ENCODE assay signal across 23 cellular contexts in genomic region chr2:16283071-16283850, GRCh38.
A peak's percentile ranks its signal among the peaks of the same experiment; 100 is the strongest.
DNase-seq lines count a peak whose midpoint lies in the region; ATAC-seq, FAIRE-seq and TF ChIP-seq lines count a peak whose summit lies in the region.
"Had no signal": no experiment of that assay in that cellular context is flagged by ENCODE, and none has a peak within 500 bp of the region (broad histone marks: within the 10 kb centered on the region; RNA-seq: fewer than 3 reads in every experiment).

No MANE protein-coding gene starts in this region.

- H3K14ac ChIP-seq in H1 (ENCODE audit: insufficient read length), result no peak overlapping the region

- 91% methylated on average over 10 of the region's 10 CpGs; no CpG with 5 or more reads in 1 of the 2 experiments for WGBS in H1 (ENCODE audit: extremely low coverage in 1 of 2, insufficient coverage in 1 of 2, insufficient read length in 1 of 2, insufficient replicate concordance in 2 of 2, low coverage in 1 of 2, low lambda C conversion rate in 2 of 2, missing lambda C conversion rate in 1 of 2), 2 experiments
- WGBS in hepatocyte (ENCODE audit: low lambda C conversion rate, missing lambda C conversion rate), result 74% methylated on average over 10 of the region's 10 CpGs

- no peak for TF ChIP-seq RAD21 in H1 (IDR thresholded peaks at IDR 0.05 in 1 of 2, conservative IDR thresholded peaks at IDR 0.05 in 1 of 2; ENCODE audit: low read depth in 2 of 2, low read length in 2 of 2)

- H3K36me3 Mint-ChIP-seq in neural progenitor cell (peaks cover 2% of the 10 kb centered on the region), type B pancreatic cell (no peaks in the 10 kb centered on the region)
- H3K36me3 Mint-ChIP-seq: CD4-positive, alpha-beta memory T cell had no signal

- no peak overlapping the region for H4K5ac ChIP-seq in H1 (ENCODE audit: insufficient read length, low read depth, low read length)

- no peak overlapping the region for H3K27ac ChIP-seq in BLaER1
- no peak overlapping the region for H3K27ac ChIP-seq in H1 (ENCODE audit: low read depth, low read length)
- no peak overlapping the region for H3K27ac ChIP-seq in neural progenitor cell
- no peak overlapping the region for H3K27ac ChIP-seq in hepatocyte
- H3K27ac ChIP-seq: A549 had no signal

- no peaks in the 10 kb centered on the region for H3K9me3 ChIP-seq in BLaER1
- H3K9me3 ChIP-seq in H1 (ENCODE audit: insufficient read depth in 2 of 2, low read depth in 1 of 2, low read length in 1 of 2), result no peaks in the 10 kb centered on the region
- no peaks in the 10 kb centered on the region for H3K9me3 ChIP-seq in neural progenitor cell (ENCODE audit: low read depth)
- H3K9me3 ChIP-seq in hepatocyte (ENCODE audit: low read depth), result no peaks in the 10 kb centered on the region
- H3K9me3 ChIP-seq: A549, HAP-1 had no signal

- H3K4me3 Mint-ChIP-seq in neural progenitor cell, result no peak overlapping the region
- H3K4me3 Mint-ChIP-seq in type B pancreatic cell, result no peak overlapping the region
- H3K4me3 Mint-ChIP-seq: CD4-positive, alpha-beta memory T cell; GM23338; HFFc6 had no signal

- no peak for TF ChIP-seq CTCF in H1 (IDR thresholded peaks at IDR 0.05; ENCODE audit: control extremely low read depth in 1 of 3, insufficient read depth in 1 of 3, low read depth in 1 of 3, low read length in 3 of 3)
- TF ChIP-seq CTCF in neural progenitor cell (IDR thresholded peaks at IDR 0.05), result no peak
- TF ChIP-seq CTCF in hepatocyte (IDR thresholded peaks at IDR 0.05; ENCODE audit: poor library complexity), result no peak
- no peak for TF ChIP-seq CTCF in type B pancreatic cell (conservative IDR thresholded peaks at IDR 0.05)

- H2BK12ac ChIP-seq in H1 (ENCODE audit: low read depth, low read length), result peak overlapping the region; percentile 62; the same call in 1 of the 2 replicates

- no peaks in the 10 kb centered on the region for H3K23me2 ChIP-seq in H1 (ENCODE audit: low read depth, low read length)

- peak overlapping the region; percentile 31; the same call in 1 of the 2 replicates for H2AK5ac ChIP-seq in H1 (ENCODE audit: low read depth, low read length)

- H3K4me3 ChIP-seq in BLaER1 (no peak overlapping the region), H1 (ENCODE audit: extremely low read depth in 1 of 4, insufficient read depth in 2 of 4, low read depth in 3 of 4, low read length in 4 of 4) (no peak overlapping the region), neural progenitor cell (no peak overlapping the region), hepatocyte (no peak overlapping the region)
- H3K4me3 ChIP-seq: A549, GM23338, HAP-1 had no signal

- H4K20me1 ChIP-seq in BLaER1 (no peaks in the 10 kb centered on the region), H1 (replicated peaks in 1 of 2; ENCODE audit: control insufficient read depth in 1 of 2, insufficient read depth in 2 of 2, low read length in 2 of 2) (no peaks in the 10 kb centered on the region), neural progenitor cell (ENCODE audit: low read depth) (no peaks in the 10 kb centered on the region), hepatocyte (ENCODE audit: insufficient read depth, poor library complexity, severe bottlenecking) (no peaks in the 10 kb centered on the region)

- no peak for FAIRE-seq in H1 (lab: Jason Lieb, UNC)
- FAIRE-seq: A549, GM12891, GM18507, H54 had no signal

- H3K4ac ChIP-seq in H1 (replicated peaks; ENCODE audit: insufficient read length, low read depth, low read length), result no peak overlapping the region

- H3F3A ChIP-seq in neural progenitor cell (ENCODE audit: low read depth), result no peaks in the 10 kb centered on the region

- H3K27me3 Mint-ChIP-seq in neural progenitor cell (ENCODE audit: insufficient read depth, low read depth) (peaks cover 24% of the 10 kb centered on the region), type B pancreatic cell (peaks cover 5% of the 10 kb centered on the region)
- H3K27me3 Mint-ChIP-seq: CD4-positive, alpha-beta memory T cell had no signal

- H2BK5ac ChIP-seq in H1 (ENCODE audit: low read depth, low read length), result no peak overlapping the region

- no peak overlapping the region for H3K23ac ChIP-seq in H1 (ENCODE audit: insufficient read length)

- H4K91ac ChIP-seq in H1 (replicated peaks; ENCODE audit: insufficient read length, low read length), result no peak overlapping the region

- no peak for TF ChIP-seq POLR2A in H1 (IDR thresholded peaks at IDR 0.05; ENCODE audit: control extremely low read depth in 1 of 2, low read depth in 2 of 2, low read length in 2 of 2)

- CTCF ChIA-PET in H1 (lab: Charles Lee; ENCODE audit: partially characterized antibody), result interaction anchor here (0.5 to 2.7 kb wide), 26 partner anchors 9 to 617 kb away, joined by 3 to 19 read pairs (median 4); no protein-coding TSS in a partner anchor

- H3K18ac ChIP-seq in H1 (ENCODE audit: extremely low read depth, low read length), result no peak overlapping the region

- no peak overlapping the region for H3K56ac ChIP-seq in H1 (replicated peaks; ENCODE audit: insufficient read length, low read depth, low read length)

- no peaks in the 10 kb centered on the region for H3K79me1 ChIP-seq in H1 (ENCODE audit: low read depth, low read length)

- H3K4me2 ChIP-seq in BLaER1 (peak overlapping the region; percentile 54), H1 (ENCODE audit: insufficient read depth in 1 of 2, low read depth in 2 of 2, low read length in 2 of 2) (no peak overlapping the region), neural progenitor cell (no peak overlapping the region), hepatocyte (no peak overlapping the region)
- H3K4me2 ChIP-seq: A549, GM23338 had no signal

- peaks cover 29% of the 10 kb centered on the region for H3K4me1 Mint-ChIP-seq in neural progenitor cell
- peaks cover 16% of the 10 kb centered on the region for H3K4me1 Mint-ChIP-seq in type B pancreatic cell (ENCODE audit: unreplicated experiment)
- H3K4me1 Mint-ChIP-seq: CD4-positive, alpha-beta memory T cell had no signal

- DNase-seq in H1 (ENCODE audit: low read depth in 1 of 2, low spot score in 2 of 2), result peak in 1 of 2 experiments; percentile 24
- no peak for DNase-seq in neural progenitor cell (ENCODE audit: low spot score)
- DNase-seq in hepatocyte (ENCODE audit: low spot score), result no peak
- DNase-seq in medulla oblongata (ENCODE audit: extremely low spot score), result no peak
- no peak for DNase-seq in type B pancreatic cell (ENCODE audit: extremely low spot score, unreplicated experiment)
- DNase-seq: 8988T; ACHN; AML-193; Calu3; CD4-positive, alpha-beta memory T cell; COR-L47; DMS53; DMS79 treated with DMSO at 0.1 percent for 48 hours; GF-D8; HFFc6 had no signal

- peaks cover 4% of the 10 kb centered on the region for H3K9me3 Mint-ChIP-seq in neural progenitor cell
- H3K9me3 Mint-ChIP-seq in type B pancreatic cell, result peaks cover 4% of the 10 kb centered on the region
- H3K9me3 Mint-ChIP-seq: GM23338 had no signal

- ATAC-seq in HG03439 (IDR thresholded peaks at IDR 0.05; ENCODE audit: unreplicated experiment), result no peak
- ATAC-seq: A549, GM23338 had no signal

- H2BK20ac ChIP-seq in H1 (ENCODE audit: low read length), result no peak overlapping the region

- no peak for TF ChIP-seq EP300 in H1 (IDR thresholded peaks at IDR 0.05; ENCODE audit: borderline replicate concordance in 1 of 2, low read depth in 2 of 2, low read length in 2 of 2)

- no peak overlapping the region for H2BK120ac ChIP-seq in H1 (replicated peaks; ENCODE audit: low read depth, low read length)

- H3K9ac ChIP-seq in BLaER1, result no peak overlapping the region
- H3K9ac ChIP-seq in H1 (replicated peaks in 1 of 4; ENCODE audit: extremely low read depth in 1 of 4, low read depth in 3 of 4, low read length in 3 of 4), result no peak overlapping the region
- no peak overlapping the region for H3K9ac ChIP-seq in neural progenitor cell

- no peak overlapping the region for H2BK15ac ChIP-seq in H1 (ENCODE audit: low read length)

- H2AFZ ChIP-seq in H1 (ENCODE audit: low read length), result no peak overlapping the region
- no peak overlapping the region for H2AFZ ChIP-seq in neural progenitor cell (replicated peaks)
- no peak overlapping the region for H2AFZ ChIP-seq in hepatocyte
- H2AFZ ChIP-seq: GM23338 had no signal

- no peaks in the 10 kb centered on the region for H3K9me2 ChIP-seq in hepatocyte (replicated peaks; ENCODE audit: insufficient read depth)

- H3K4me1 ChIP-seq in BLaER1 (peaks cover 24% of the 10 kb centered on the region), H1 (replicated peaks in 1 of 4; ENCODE audit: control insufficient read depth in 3 of 4, insufficient read depth in 4 of 4, low read length in 3 of 4) (peaks cover 0 to 2% (median 0%) of the 10 kb centered on the region in 4 experiments; a peak in 2 of 7 replicates), neural progenitor cell (peaks cover 11% of the 10 kb centered on the region), hepatocyte (ENCODE audit: insufficient read depth) (no peaks in the 10 kb centered on the region)
- H3K4me1 ChIP-seq: A549, HAP-1 had no signal

- H4K8ac ChIP-seq in H1 (ENCODE audit: extremely low read depth, insufficient read depth, low read length), result no peak overlapping the region

- H3K27ac Mint-ChIP-seq in neural progenitor cell (peak overlapping the region; percentile 52), type B pancreatic cell (no peak overlapping the region)
- H3K27ac Mint-ChIP-seq: CD4-positive, alpha-beta memory T cell; GM23338; HFFc6 had no signal

- H3K27me3 ChIP-seq in BLaER1 (peaks cover 10% of the 10 kb centered on the region; the same call in 1 of the 2 replicates), H1 (replicated peaks in 1 of 4; ENCODE audit: control insufficient read depth in 3 of 4, extremely low read depth in 1 of 4, insufficient read depth in 3 of 4, low read length in 3 of 4) (no peaks in the 10 kb centered on the region), neural progenitor cell (no peaks in the 10 kb centered on the region), hepatocyte (no peaks in the 10 kb centered on the region)

- no peaks in the 10 kb centered on the region for H3K79me2 ChIP-seq in H1 (ENCODE audit: control insufficient read depth in 1 of 2, insufficient read depth in 2 of 2, low read length in 2 of 2)
- H3K79me2 ChIP-seq in neural progenitor cell (ENCODE audit: low read depth), result no peaks in the 10 kb centered on the region
- H3K79me2 ChIP-seq in hepatocyte, result no peaks in the 10 kb centered on the region

- POLR2A ChIA-PET in H1 (lab: Charles Lee; ENCODE audit: partially characterized antibody), result no interaction called here

- H3K36me3 ChIP-seq in BLaER1 (no peaks in the 10 kb centered on the region), H1 (ENCODE audit: control insufficient read depth in 2 of 4, insufficient read depth in 4 of 4, low read length in 3 of 4) (no peaks in the 10 kb centered on the region), neural progenitor cell (no peaks in the 10 kb centered on the region), hepatocyte (replicated peaks; ENCODE audit: insufficient read depth, low read depth) (no peaks in the 10 kb centered on the region)
- H3K36me3 ChIP-seq: HAP-1 had no signal

TF ChIP-seq in H1, 55 proteins besides CTCF, POLR2A, EP300 and RAD21 (continues in another document):
- TF ChIP-seq BACH1 (IDR thresholded peaks at IDR 0.05; ENCODE audit: low read length) (no peak), CEBPB (IDR thresholded peaks at IDR 0.05; ENCODE audit: low read depth, low read length) (no peak), JUN (IDR thresholded peaks at IDR 0.05; ENCODE audit: low read depth, low read length) (no peak), PHF8 (conservative IDR thresholded peaks at IDR 0.05; ENCODE audit: low read depth, low read length) (no peak), TAF1 (IDR thresholded peaks at IDR 0.05; ENCODE audit: low read depth, low read length) (no peak), SP2 (IDR thresholded peaks at IDR 0.05; ENCODE audit: low read length) (no peak)
